8 cellular contexts compared by ENCODE assay signal in genomic region chr2:43226558-43226954, GRCh38. TPM values are rescaled to one million over a fixed set of nuclear protein-coding genes. Genes with fewer than 3 reads are reported as not detected.
A peak's percentile ranks its signal among the peaks of the same experiment; 100 is the strongest.
DNase-seq lines count a peak whose midpoint lies in the region; ATAC-seq and TF ChIP-seq lines count a peak whose summit lies in the region.

TSS of gene ZFP36L2 (minus strand) at chr2:43226606. CDS start at chr2:43226315, 291 bp downstream.

- H3K36me3 ChIP-seq in thyroid gland = peaks cover 44 to 56% of the 10 kb centered on the region in 2 donors

- H3K9me3 Mint-ChIP-seq in activated naive CD4-positive, alpha-beta T cell treated with anti-CD3 and anti-CD28 coated beads, Interleukin-2, amount 50 U/mL, for 72 hours = no peaks in the 10 kb centered on the region
- no peaks in the 10 kb centered on the region for H3K9me3 Mint-ChIP-seq in osteocyte (ENCODE audit: unreplicated experiment)

- peak within 1 kb of the TSS; percentile 88 to 93 for H3K27ac Mint-ChIP-seq in activated naive CD4-positive, alpha-beta T cell treated with anti-CD3 and anti-CD28 coated beads, Interleukin-2, amount 50 U/mL, for 72 hours
- H3K27ac Mint-ChIP-seq in osteocyte (ENCODE audit: unreplicated experiment) = peak within 1 kb of the TSS; percentile 91

- WGBS in thyroid gland, 2 donors = no CpG with 5 or more reads among the region's 58 CpGs

- no peaks in the 10 kb centered on the region for H3K27me3 ChIP-seq in thyroid gland

- H3K9me3 ChIP-seq in thyroid gland = no peaks in the 10 kb centered on the region

- H3K4me3 Mint-ChIP-seq in osteocyte (ENCODE audit: unreplicated experiment) = peak within 1 kb of the TSS; percentile 97

- peak; percentile 94 for TF ChIP-seq POLR2A in GM10847 (IDR thresholded peaks at IDR 0.05; ENCODE audit: extremely low read depth, insufficient read length)
- TF ChIP-seq POLR2A in thyroid gland (IDR thresholded peaks at IDR 0.05) = peak; percentile 83 to 99

- H3K4me1 ChIP-seq in thyroid gland = peaks cover 22% of the 10 kb centered on the region in 2 donors

- H3K4me3 ChIP-seq in thyroid gland (replicated peaks in 1 of 3) = peak within 1 kb of the TSS; percentile 91 to 99 (median 97)

- peak within 1 kb of the TSS; percentile 99 to 100 (median 100) for H3K27ac ChIP-seq in thyroid gland

- no peak for TF ChIP-seq CTCF in osteocyte (IDR thresholded peaks at IDR 0.05)
- TF ChIP-seq CTCF in thyroid gland (IDR thresholded peaks at IDR 0.05) = no peak

- peaks cover 38% of the 10 kb centered on the region for H3K4me1 Mint-ChIP-seq in osteocyte (ENCODE audit: unreplicated experiment)

- peaks cover 26 to 28% of the 10 kb centered on the region in 2 donors for H3K36me3 Mint-ChIP-seq in activated naive CD4-positive, alpha-beta T cell treated with anti-CD3 and anti-CD28 coated beads, Interleukin-2, amount 50 U/mL, for 72 hours
- H3K36me3 Mint-ChIP-seq in osteocyte (ENCODE audit: unreplicated experiment) = peaks cover 26% of the 10 kb centered on the region

- DNase-seq in NCI-H1105 treated with DMSO at 0.1 percent for 48 hours (lab: John Stamatoyannopoulos, UW) (peak; percentile 90), SKM-1 treated with dmso at 0.1 percent for 144 hours (lab: John Stamatoyannopoulos, UW; ENCODE audit: unreplicated experiment) (peak; percentile 94), glomerular visceral epithelial cell (ENCODE audit: extremely low spot score) (peak; percentile 93), osteocyte (ENCODE audit: extremely low spot score, unreplicated experiment) (peak; percentile 99), thyroid gland (peak; percentile 96 to 97)
- DNase-seq in activated naive CD4-positive, alpha-beta T cell treated with anti-CD3 and anti-CD28 coated beads, Interleukin-2, amount 50 U/mL, for 72 hours (ENCODE audit: low spot score in 2 of 2) = peak; percentile 95 to 97

- peak; percentile 53 for ATAC-seq in HG02623 (IDR thresholded peaks at IDR 0.05; ENCODE audit: unreplicated experiment)
- peak; percentile 69 to 78 for ATAC-seq in activated naive CD4-positive, alpha-beta T cell treated with anti-CD3 and anti-CD28 coated beads, Interleukin-2, amount 50 U/mL, for 72 hours

- H3K27me3 Mint-ChIP-seq in osteocyte (ENCODE audit: unreplicated experiment) = no peaks in the 10 kb centered on the region

- intact Hi-C loops in thyroid gland (cut with DNase I) = loop anchor here (5.0 kb wide), 1 partner anchor 279 kb away; no protein-coding TSS in a partner anchor

RNA-seq across cellular contexts. Expression of gene ZFP36L2, which starts in this region (rescaled TPM):
- total RNA-seq in activated naive CD4-positive, alpha-beta T cell treated with anti-CD3 and anti-CD28 coated beads, Interleukin-2, amount 50 U/mL, for 72 hours = 10 to 100 TPM; 27.3 to 70.4 TPM
- total RNA-seq in osteocyte (87.9 and 88.0 TPM in 2 replicates), thyroid gland (100 to 1,000 TPM; 146 to 287 (median 172) TPM)

Comparison
In these comparisons a context has a peak if more than half of its experiments do, and no peak if none do; other contexts are left out.
1. Peak in every context shown above with its lines: DNase-seq, ATAC-seq, H3K4me3 ChIP-seq and H3K27ac ChIP-seq.